ENCODE assay signal across 9 cellular contexts in the genomic region with DNA sequence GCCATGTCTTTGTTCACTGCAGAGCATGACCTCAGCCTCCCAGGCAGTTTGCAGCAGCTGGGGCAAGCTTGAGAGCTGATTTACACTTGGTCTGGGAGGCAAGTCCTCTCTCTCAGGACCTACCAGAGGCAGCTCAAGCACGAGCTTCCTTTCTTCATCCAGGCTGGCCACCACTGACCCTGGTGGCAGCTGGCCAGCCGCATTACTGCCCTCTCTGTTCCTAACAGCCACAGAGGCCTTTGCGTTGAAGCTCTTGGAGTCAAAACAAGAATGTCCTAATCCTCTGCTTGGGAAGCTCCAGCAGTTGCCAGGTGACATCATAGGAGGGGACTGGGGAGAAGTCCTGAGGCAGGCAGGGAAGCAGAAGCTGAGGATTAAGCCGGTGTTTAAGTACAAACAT.
DNase-seq lines count a peak whose midpoint lies in the region; ATAC-seq and TF ChIP-seq lines count a peak whose summit lies in the region.
"Had no signal": no experiment of that assay in that cellular context is flagged by ENCODE, and none has a peak within 500 bp of the region (broad histone marks: within the 10 kb centered on the region; RNA-seq: fewer than 3 reads in every experiment).

No MANE protein-coding gene starts in this region.

- H3K4me3 Mint-ChIP-seq in natural killer cell, result no peak overlapping the region
- H3K4me3 Mint-ChIP-seq in effector memory CD8-positive, alpha-beta T cell, result no peak overlapping the region
- no peak overlapping the region for H3K4me3 Mint-ChIP-seq in naive thymus-derived CD8-positive, alpha-beta T cell

- no peaks in the 10 kb centered on the region for H3K4me1 Mint-ChIP-seq in natural killer cell
- H3K4me1 Mint-ChIP-seq in effector memory CD8-positive, alpha-beta T cell (ENCODE audit: low read depth in 2 of 2), result peaks cover 0 to under 1% of the 10 kb centered on the region in 2 donors
- peaks cover 0 to 2% (median under 1%) of the 10 kb centered on the region in 4 donors for H3K4me1 Mint-ChIP-seq in naive thymus-derived CD8-positive, alpha-beta T cell

- H3K27ac ChIP-seq in esophagus squamous epithelium, result peak overlapping the region; percentile 40 to 91 (median 82)
- H3K27ac ChIP-seq in temporal lobe (ENCODE audit: low read depth, low read length), result peak overlapping the region; percentile 7
- H3K27ac ChIP-seq: KMS-11 had no signal

- DNase-seq in NCI-H82 treated with DMSO at 0.1 percent for 48 hours (lab: John Stamatoyannopoulos, UW; ENCODE audit: unreplicated experiment) (peak; percentile 23), esophagus squamous epithelium (lab: John Stamatoyannopoulos, UW) (no peak), midbrain (lab: John Stamatoyannopoulos, UW) (peak; percentile 66), NCI-H187 treated with DMSO at 0.1 percent for 48 hours (lab: John Stamatoyannopoulos, UW) (no peak), natural killer cell (no peak)
- DNase-seq in effector memory CD8-positive, alpha-beta T cell, result no peak
- DNase-seq in naive thymus-derived CD8-positive, alpha-beta T cell, result no peak

- no peaks in the 10 kb centered on the region for H3K27me3 ChIP-seq in esophagus squamous epithelium

- peaks cover 0 to 10% of the 10 kb centered on the region in 2 donors for H3K27me3 Mint-ChIP-seq in natural killer cell (ENCODE audit: low read depth in 2 of 2)
- peaks cover 23 to 38% of the 10 kb centered on the region in 2 donors for H3K27me3 Mint-ChIP-seq in effector memory CD8-positive, alpha-beta T cell
- H3K27me3 Mint-ChIP-seq in naive thymus-derived CD8-positive, alpha-beta T cell, result peaks cover 0 to 9% (median 2%) of the 10 kb centered on the region in 5 donors

- no peaks in the 10 kb centered on the region for H3K36me3 Mint-ChIP-seq in natural killer cell
- H3K36me3 Mint-ChIP-seq in effector memory CD8-positive, alpha-beta T cell (ENCODE audit: insufficient read depth), result no peaks in the 10 kb centered on the region
- H3K36me3 Mint-ChIP-seq in naive thymus-derived CD8-positive, alpha-beta T cell, result peaks cover 0 to 5% (median 0%) of the 10 kb centered on the region in 3 donors

- H3K9me3 Mint-ChIP-seq in natural killer cell, result no peaks in the 10 kb centered on the region
- H3K9me3 Mint-ChIP-seq in effector memory CD8-positive, alpha-beta T cell, result no peaks in the 10 kb centered on the region
- H3K9me3 Mint-ChIP-seq in naive thymus-derived CD8-positive, alpha-beta T cell, result peaks cover 0 to 5% (median 0%) of the 10 kb centered on the region in 9 donors

- no peaks in the 10 kb centered on the region for H3K36me3 ChIP-seq in esophagus squamous epithelium

- no peaks in the 10 kb centered on the region for H3K9me3 ChIP-seq in esophagus squamous epithelium

- ATAC-seq in natural killer cell, result no peak
- no peak for ATAC-seq in effector memory CD8-positive, alpha-beta T cell (replicated peaks)
- ATAC-seq in naive thymus-derived CD8-positive, alpha-beta T cell, result no peak

- intact Hi-C loops in esophagus squamous epithelium (cut with DNase I), result no loop called here
- intact Hi-C loops in natural killer cell (cut with micrococcal nuclease), result no loop called here

- peaks cover 16 to 54% (median 19%) of the 10 kb centered on the region in 3 donors for H3K4me1 ChIP-seq in esophagus squamous epithelium

- TF ChIP-seq POLR2A in esophagus squamous epithelium (IDR thresholded peaks at IDR 0.05), result no peak

- WGBS in esophagus squamous epithelium, 2 donors, result 42 to 50% methylated on average over 3 of the region's 4 CpGs

- no peak for TF ChIP-seq CTCF in esophagus squamous epithelium (IDR thresholded peaks at IDR 0.05)
- no peak for TF ChIP-seq CTCF in natural killer cell (IDR thresholded peaks at IDR 0.05)

- H3K4me3 ChIP-seq in esophagus squamous epithelium, result no peak overlapping the region

- no peak overlapping the region for H3K27ac Mint-ChIP-seq in natural killer cell
- no peak overlapping the region for H3K27ac Mint-ChIP-seq in effector memory CD8-positive, alpha-beta T cell
- no peak overlapping the region for H3K27ac Mint-ChIP-seq in naive thymus-derived CD8-positive, alpha-beta T cell

- POLR2A ChIA-PET in naive thymus-derived CD8-positive, alpha-beta T cell (lab: Charles Lee), result no interaction called here

Comparison
In these comparisons a context has a peak if more than half of its experiments do, and no peak if none do; other contexts are left out.
1. DNase-seq: peak in NCI-H82 treated with DMSO at 0.1 percent for 48 hours (single experiment) and midbrain (single experiment); none in esophagus squamous epithelium (single experiment), NCI-H187 treated with DMSO at 0.1 percent for 48 hours (single experiment), natural killer cell (single experiment), effector memory CD8-positive, alpha-beta T cell (0 of 3) and naive thymus-derived CD8-positive, alpha-beta T cell (0 of 10).